ENCODE assay signal across 17 cellular contexts in genomic region chr6:116579143-116579542, GRCh38. TPM values are rescaled to one million over a fixed set of nuclear protein-coding genes. Genes with fewer than 3 reads are reported as not detected.
A peak's percentile ranks its signal among the peaks of the same experiment; 100 is the strongest.
DNase-seq lines count a peak whose midpoint lies in the region; ATAC-seq lines count a peak whose summit lies in the region.
"Had no signal": no experiment of that assay in that cellular context is flagged by ENCODE, and none has a peak within 500 bp of the region (broad histone marks: within the 10 kb centered on the region; RNA-seq: fewer than 3 reads in every experiment).

No MANE protein-coding gene starts in this region.

- H3K36me3 ChIP-seq in mesodermal cell (ENCODE audit: control insufficient read depth, insufficient read depth, low read length), result peaks cover 39% of the 10 kb centered on the region

- no CpG with 5 or more reads among the region's 1 CpG for WGBS in mesodermal cell (ENCODE audit: insufficient coverage in 2 of 2), 2 experiments

- no peak overlapping the region for H3K4me3 ChIP-seq in mesodermal cell (ENCODE audit: extremely low read depth, insufficient read depth, low read length, poor library complexity, severe bottlenecking)
- H3K4me3 ChIP-seq: BLaER1 had no signal

- intact Hi-C loops in left ventricle myocardium superior (cut with micrococcal nuclease) (no loop called here), left cardiac atrium (cut with DNase I) (no loop called here)

- ATAC-seq in left ventricle myocardium superior (peak; percentile 31), left cardiac atrium (no peak), esophagus mucosa (peak; percentile 55), GM21723 (IDR thresholded peaks at IDR 0.05; ENCODE audit: unreplicated experiment) (no peak), GM19452 (IDR thresholded peaks at IDR 0.05; ENCODE audit: unreplicated experiment) (no peak), HG03342 (IDR thresholded peaks at IDR 0.05; ENCODE audit: unreplicated experiment) (no peak)

- no peaks in the 10 kb centered on the region for H3K9me3 ChIP-seq in mesodermal cell (ENCODE audit: control insufficient read depth, low read length)
- H3K9me3 ChIP-seq: BLaER1 had no signal

- DNase-seq in left ventricle myocardium superior, result no peak
- no peak for DNase-seq in left cardiac atrium
- DNase-seq in NCI-H1105 treated with DMSO at 0.1 percent for 48 hours (lab: John Stamatoyannopoulos, UW), result no peak
- DNase-seq: DND-41, GDM1, GOT3, Kasumi-1, NCI-H187 treated with DMSO at 0.1 percent for 48 hours, NCI-H446, NCI-H774 had no signal

- H3K4me1 ChIP-seq in mesodermal cell (ENCODE audit: control insufficient read depth, insufficient read depth, low read length, poor library complexity, severe bottlenecking), result no peaks in the 10 kb centered on the region

- H3K27ac ChIP-seq in mesodermal cell (ENCODE audit: low read depth, low read length, severe bottlenecking), result peak overlapping the region; percentile 23
- H3K27ac ChIP-seq: BLaER1, RWPE1 had no signal

RNA-seq across cellular contexts. Expression of gene RWDD1, which starts 7.8 kb away (rescaled TPM):
- total RNA-seq in left ventricle myocardium superior (72.4 TPM), left cardiac atrium (10 to 100 TPM; 52.7 to 61.5 TPM), esophagus mucosa (28.4 TPM)
- 45.0 TPM for polyA plus RNA-seq in mesodermal cell (2013, experiment 1 of 2)
- 60.4 TPM for polyA plus RNA-seq in mesodermal cell (2013, experiment 2 of 2)

RNA-seq across cellular contexts. Expression of gene CALHM4, which starts 25.6 kb away (rescaled TPM):
- total RNA-seq in left ventricle myocardium superior (0.32 TPM), left cardiac atrium (not detected), esophagus mucosa (not detected)
- 0.26 TPM for polyA plus RNA-seq in mesodermal cell (2013, experiment 1 of 2)
- 0.40 TPM for polyA plus RNA-seq in mesodermal cell (2013, experiment 2 of 2)

RNA-seq across cellular contexts. Expression of gene TRAPPC3L, which starts 33.7 kb away (rescaled TPM):
- total RNA-seq in left ventricle myocardium superior (0.40 TPM), left cardiac atrium (under 1 TPM; 0.24 TPM), esophagus mucosa (not detected)
- not detected for polyA plus RNA-seq in mesodermal cell (2013, experiment 1 of 2)
- polyA plus RNA-seq in mesodermal cell (2013, experiment 2 of 2), result not detected

RNA-seq across cellular contexts. Expression of gene RSPH4A, which starts 37.1 kb away (rescaled TPM):
- 0.17 TPM for total RNA-seq in left ventricle myocardium superior
- under 1 TPM; 0.12 to 0.31 TPM for total RNA-seq in left cardiac atrium
- total RNA-seq in esophagus mucosa, result not detected
- polyA plus RNA-seq in mesodermal cell (2013, experiment 1 of 2), result 0.59 TPM
- polyA plus RNA-seq in mesodermal cell (2013, experiment 2 of 2), result 0.25 TPM

Comparison
In these comparisons a context has a peak if more than half of its experiments do, and no peak if none do; other contexts are left out.
1. ATAC-seq: peak in left ventricle myocardium superior (single experiment) and esophagus mucosa (single experiment); none in left cardiac atrium (0 of 2), GM21723 (single experiment), GM19452 (single experiment) and HG03342 (single experiment).